9 cellular contexts compared by ENCODE assay signal in the genomic region with DNA sequence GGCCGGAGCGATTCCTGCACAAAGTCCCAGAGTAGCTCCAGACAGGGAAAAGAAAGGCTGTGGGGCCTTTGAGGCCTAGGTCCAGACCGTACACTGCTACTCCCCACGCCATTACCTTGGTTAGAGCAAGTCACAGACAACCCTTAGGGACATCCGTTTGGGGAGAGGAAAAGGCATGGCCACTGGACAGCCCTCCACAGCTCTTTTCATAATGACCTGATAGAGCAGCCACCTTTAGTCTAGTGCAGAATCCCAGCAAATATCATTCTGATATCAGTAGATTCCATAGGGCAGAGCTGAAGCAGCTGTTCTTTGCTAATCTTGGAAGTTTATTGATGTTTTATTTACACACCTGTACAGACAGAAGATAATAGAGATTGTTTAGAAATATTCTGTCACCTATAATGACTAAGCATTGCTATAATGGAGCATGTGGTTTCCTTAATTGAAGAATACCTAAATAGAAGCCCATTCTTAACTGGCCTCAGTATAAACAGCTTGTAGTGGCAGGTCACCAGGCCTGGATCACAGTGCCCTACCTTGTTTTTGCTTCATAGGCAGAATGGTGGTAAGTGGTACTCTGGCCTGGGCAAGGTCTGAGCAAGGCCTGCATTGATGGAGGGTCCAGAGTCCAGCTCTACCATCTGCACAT. TPM values are rescaled to one million over a fixed set of nuclear protein-coding genes. Genes with fewer than 3 reads are reported as not detected.
DNase-seq lines count a peak whose midpoint lies in the region; ATAC-seq, FAIRE-seq and TF ChIP-seq lines count a peak whose summit lies in the region.
"Had no signal": no experiment of that assay in that cellular context is flagged by ENCODE, and none has a peak within 500 bp of the region (broad histone marks: within the 10 kb centered on the region; RNA-seq: fewer than 3 reads in every experiment).

No MANE protein-coding gene starts in this region.

- TF ChIP-seq CTCF in CD4-positive, alpha-beta T cell (IDR thresholded peaks at IDR 0.05) = no peak
- TF ChIP-seq CTCF in chondrocyte (IDR thresholded peaks at IDR 0.05) (no peak), pancreas (IDR thresholded peaks at IDR 0.05) (no peak)

- DNase-seq in CD4-positive, alpha-beta T cell = no peak
- DNase-seq in NCI-H2029 treated with DMSO at 0.1 percent for 48 hours (lab: John Stamatoyannopoulos, UW) (peak; percentile 77), chondrocyte (ENCODE audit: low spot score) (no peak), pancreas (peak in 3 of 6 donors; percentile 37 to 45 (median 39)), NCI-H1436 (lab: John Stamatoyannopoulos, UW) (no peak), NCI-H2171 treated with DMSO at 0.1 percent for 48 hours (lab: John Stamatoyannopoulos, UW) (no peak), T-helper 9 cell (no peak)
- DNase-seq: cortex of kidney had no signal

- peaks cover 33 to 56% (median 36%) of the 10 kb centered on the region in 3 donors for H3K4me1 ChIP-seq in pancreas

- H3K4me1 Mint-ChIP-seq in CD4-positive, alpha-beta T cell (ENCODE audit: low read depth) = peaks cover 83% of the 10 kb centered on the region
- peaks cover 76% of the 10 kb centered on the region for H3K4me1 Mint-ChIP-seq in chondrocyte (ENCODE audit: low read depth)

- H3K27me3 ChIP-seq in CD4-positive, alpha-beta T cell (ENCODE audit: control insufficient read depth, insufficient read depth, low read length) = no peaks in the 10 kb centered on the region
- H3K27me3 ChIP-seq in pancreas = no peaks in the 10 kb centered on the region

- intact Hi-C loops in CD4-positive, alpha-beta T cell (cut with DNase I, micrococcal nuclease) = loop anchor here in 1 of 2 experiments (5.0 kb wide), 1 partner anchor 163 kb away; a partner anchor contains a TSS
- intact Hi-C loops in pancreas (cut with DNase I) = no loop called here

- H3K27ac Mint-ChIP-seq in CD4-positive, alpha-beta T cell = peak overlapping the region; percentile 96
- peak overlapping the region; percentile 91 for H3K27ac Mint-ChIP-seq in chondrocyte (ENCODE audit: unreplicated experiment)

- WGBS in pancreas, 2 donors = 41 to 45% methylated on average over 5 of the region's 5 CpGs

- CTCF ChIA-PET in CD4-positive, alpha-beta T cell (lab: Charles Lee) = interaction anchor here (0.7 to 1.9 kb wide), 3 partner anchors 17 to 116 kb away, joined by 3 to 9 read pairs (median 5); a partner anchor contains a TSS

- no peak for FAIRE-seq in pancreas (lab: Jason Lieb, UNC)

- H3K36me3 ChIP-seq in pancreas = no peaks in the 10 kb centered on the region

- peaks cover 12% of the 10 kb centered on the region for H3K36me3 Mint-ChIP-seq in CD4-positive, alpha-beta T cell (ENCODE audit: low read depth)
- H3K36me3 Mint-ChIP-seq in chondrocyte (ENCODE audit: low read depth) = peaks cover 2% of the 10 kb centered on the region

- no peak for ATAC-seq in CD4-positive, alpha-beta T cell (ENCODE audit: poor library complexity)
- ATAC-seq in pancreas (peak; percentile 35 to 52 (median 51)), HG03175 (IDR thresholded peaks at IDR 0.05; ENCODE audit: unreplicated experiment) (no peak)

- POLR2A ChIA-PET in CD4-positive, alpha-beta T cell (lab: Charles Lee) = interaction anchor here (0.6 to 13.5 kb wide), 7 partner anchors 9 to 214 kb away, joined by 3 to 229 read pairs (median 4); a partner anchor contains a TSS

- peak overlapping the region; percentile 78 for H3K4me3 Mint-ChIP-seq in CD4-positive, alpha-beta T cell
- H3K4me3 Mint-ChIP-seq in chondrocyte (ENCODE audit: unreplicated experiment) = no peak overlapping the region

- H3K9me3 Mint-ChIP-seq in CD4-positive, alpha-beta T cell = no peaks in the 10 kb centered on the region
- no peaks in the 10 kb centered on the region for H3K9me3 Mint-ChIP-seq in chondrocyte (ENCODE audit: low read depth)

- no peaks in the 10 kb centered on the region for H3K9me3 ChIP-seq in CD4-positive, alpha-beta T cell (ENCODE audit: control insufficient read depth, low read length)
- H3K9me3 ChIP-seq in pancreas = no peaks in the 10 kb centered on the region

- no peak overlapping the region for H3K4me3 ChIP-seq in pancreas

- no peaks in the 10 kb centered on the region for H3K27me3 Mint-ChIP-seq in CD4-positive, alpha-beta T cell
- H3K27me3 Mint-ChIP-seq in chondrocyte (ENCODE audit: low read depth) = no peaks in the 10 kb centered on the region

- H3K27ac ChIP-seq in CD4-positive, alpha-beta T cell (ENCODE audit: low read depth, low read length) = peak overlapping the region; percentile 87
- H3K27ac ChIP-seq in pancreas = peak overlapping the region; percentile 39 to 83 (median 76)

RNA-seq across cellular contexts. Expression of a gene that starts 27.9 kb away (rescaled TPM):
- total RNA-seq in CD4-positive, alpha-beta T cell = 10 to 100 TPM; 39.8 to 43.8 TPM
- total RNA-seq in chondrocyte (80.0 to 128 TPM (median 83.7 TPM) in 3 replicates), pancreas (10 to 100 TPM; 24.5 to 49.2 (median 33.7) TPM)
- 10 to 100 TPM; 18.4 to 19.3 TPM for polyA plus RNA-seq in pancreas

RNA-seq across cellular contexts. Expression of a gene that starts 52.3 kb away (rescaled TPM):
- total RNA-seq in CD4-positive, alpha-beta T cell = 100 to 1,000 TPM; 134 to 138 TPM
- total RNA-seq in chondrocyte (55.1 to 65.9 TPM (median 55.6 TPM) in 3 replicates), pancreas (10 to 100 TPM; 38.2 to 53.0 (median 47.0) TPM)
- polyA plus RNA-seq in pancreas = 10 to 100 TPM; 32.3 to 55.9 TPM

Comparison
In these comparisons a context has a peak if more than half of its experiments do, and no peak if none do; other contexts are left out.
1. ATAC-seq: peak in pancreas (4 of 4); none in CD4-positive, alpha-beta T cell (single experiment) and HG03175 (single experiment).